11 cellular contexts compared by ENCODE assay signal in genomic region chr17:64327201-64327930, GRCh38.
DNase-seq lines count a peak whose midpoint lies in the region; ATAC-seq and TF ChIP-seq lines count a peak whose summit lies in the region.
"Had no signal": no experiment of that assay in that cellular context is flagged by ENCODE, and none has a peak within 500 bp of the region (broad histone marks: within the 10 kb centered on the region; RNA-seq: fewer than 3 reads in every experiment).

No MANE protein-coding gene starts in this region.

- H3K9me3 ChIP-seq in thoracic aorta: no peaks in the 10 kb centered on the region
- no peaks in the 10 kb centered on the region for H3K9me3 ChIP-seq in neural progenitor cell (ENCODE audit: low read depth)

- H3K27ac ChIP-seq in coronary artery: peak overlapping the region; percentile 41 to 82
- H3K27ac ChIP-seq in thoracic aorta: peak overlapping the region; percentile 31 to 49
- no peak overlapping the region for H3K27ac ChIP-seq in neural progenitor cell

- no peak overlapping the region for H3K27ac Mint-ChIP-seq in neural progenitor cell
- H3K27ac Mint-ChIP-seq: activated naive CD4-positive, alpha-beta T cell treated with anti-CD3 and anti-CD28 coated beads for 36 hours had no signal

- no peak overlapping the region for H3K9ac ChIP-seq in neural progenitor cell

- DNase-seq in NCI-H82 (lab: John Stamatoyannopoulos, UW) (peak; percentile 64), coronary artery (ENCODE audit: low spot score) (no peak), lung microvascular endothelial cell (ENCODE audit: low read depth in 2 of 2) (peak; percentile 93 to 95), thoracic aorta (ENCODE audit: low spot score) (no peak), GM20000 (ENCODE audit: low spot score) (no peak), neural progenitor cell (ENCODE audit: low spot score) (no peak), NCI-H187 treated with DMSO at 0.1 percent for 48 hours (lab: John Stamatoyannopoulos, UW) (no peak), head of caudate nucleus (no peak)
- DNase-seq: activated naive CD4-positive, alpha-beta T cell treated with anti-CD3 and anti-CD28 coated beads for 36 hours; IMR-90; NCI-H2107 had no signal

- H3K4me1 ChIP-seq in thoracic aorta (ENCODE audit: control insufficient read depth in 1 of 2, low read depth in 2 of 2) (peaks cover 14 to 48% of the 10 kb centered on the region in 2 donors), neural progenitor cell (peaks cover 14% of the 10 kb centered on the region)

- no peaks in the 10 kb centered on the region for H4K20me1 ChIP-seq in neural progenitor cell (ENCODE audit: low read depth)

- no peak overlapping the region for H2AFZ ChIP-seq in neural progenitor cell (replicated peaks)

- no peak overlapping the region for H3K4me2 ChIP-seq in neural progenitor cell

- H3K27me3 Mint-ChIP-seq in neural progenitor cell (ENCODE audit: insufficient read depth, low read depth): no peaks in the 10 kb centered on the region

- TF ChIP-seq CTCF in coronary artery (IDR thresholded peaks at IDR 0.05) (no peak), thoracic aorta (IDR thresholded peaks at IDR 0.05) (no peak), GM20000 (IDR thresholded peaks at IDR 0.05; ENCODE audit: extremely low read depth, missing control alignments) (no peak), neural progenitor cell (IDR thresholded peaks at IDR 0.05) (no peak)

- H3K4me3 Mint-ChIP-seq in neural progenitor cell: no peak overlapping the region
- H3K4me3 Mint-ChIP-seq: activated naive CD4-positive, alpha-beta T cell treated with anti-CD3 and anti-CD28 coated beads for 36 hours had no signal

- no peak for ATAC-seq in thoracic aorta (ENCODE audit: insufficient number of reproducible peaks, low FRiP score, low read depth)

- no peaks in the 10 kb centered on the region for H3K79me2 ChIP-seq in neural progenitor cell (ENCODE audit: low read depth)

- H3K9me3 Mint-ChIP-seq in neural progenitor cell: no peaks in the 10 kb centered on the region
- H3K9me3 Mint-ChIP-seq: activated naive CD4-positive, alpha-beta T cell treated with anti-CD3 and anti-CD28 coated beads for 36 hours had no signal

- H3K27me3 ChIP-seq in thoracic aorta (replicated peaks; ENCODE audit: insufficient read depth): no peaks in the 10 kb centered on the region
- no peaks in the 10 kb centered on the region for H3K27me3 ChIP-seq in neural progenitor cell

- intact Hi-C loops in head of caudate nucleus (cut with DNase I): no loop called here

- no peaks in the 10 kb centered on the region for H3F3A ChIP-seq in neural progenitor cell (ENCODE audit: low read depth)

- no peak overlapping the region for H3K4me3 ChIP-seq in coronary artery
- H3K4me3 ChIP-seq in thoracic aorta: no peak overlapping the region
- H3K4me3 ChIP-seq in neural progenitor cell: no peak overlapping the region

- peaks cover 7% of the 10 kb centered on the region for H3K4me1 Mint-ChIP-seq in neural progenitor cell

- H3K36me3 Mint-ChIP-seq in neural progenitor cell: no peaks in the 10 kb centered on the region

- H3K36me3 ChIP-seq in thoracic aorta (no peaks in the 10 kb centered on the region), neural progenitor cell (no peaks in the 10 kb centered on the region)

Comparison
In these comparisons a context has a peak if more than half of its experiments do, and no peak if none do; other contexts are left out.
1. DNase-seq: peak in NCI-H82 (single experiment) and lung microvascular endothelial cell (2 of 2); none in coronary artery (single experiment), thoracic aorta (single experiment), GM20000 (single experiment), neural progenitor cell (single experiment), NCI-H187 treated with DMSO at 0.1 percent for 48 hours (single experiment) and head of caudate nucleus (0 of 42).